In genomic region chrX:54044126-54044876, GRCh38 we compare ENCODE assay signal across 8 cellular contexts. TPM values are rescaled to one million over a fixed set of nuclear protein-coding genes. Genes with fewer than 3 reads are reported as not detected.
A peak's percentile ranks its signal among the peaks of the same experiment; 100 is the strongest.
DNase-seq lines count a peak whose midpoint lies in the region; ATAC-seq lines count a peak whose summit lies in the region.

TSS of gene PHF8 (minus strand) at chrX:54044473. CDS start at chrX:54042728, 1,745 bp downstream.

- peak within 1 kb of the TSS; percentile 67 to 86 (median 76) for H3K4me2 ChIP-seq in BLaER1 treated with 17β-estradiol and CSF1 and Interleukin-3, amounts not matched to agents 10 nM and 100 nM

- peak; percentile 79 for DNase-seq in NCI-H748 treated with DMSO at 0.1 percent for 48 hours (lab: John Stamatoyannopoulos, UW)
- peak; percentile 81 to 89 for DNase-seq in activated CD4-positive, alpha-beta T cell treated with anti-CD3 and anti-CD28 coated beads, Interleukin-2, amount 50 U/mL, for 24 hours (ENCODE audit: low read depth in 1 of 2, low spot score in 1 of 2)
- peak; percentile 8 for DNase-seq in cortex of kidney (lab: John Stamatoyannopoulos, UW)
- DNase-seq in left colon: peak; percentile 94 to 96
- peak; percentile 91 to 95 for DNase-seq in stimulated activated CD4-positive, alpha-beta T cell treated with anti-CD3 and anti-CD28 coated beads, Interleukin-1b, Interleukin-23, amount 100 ng/mL, for 4 hours (ENCODE audit: low read depth in 2 of 2)

- ATAC-seq in GM19397 (IDR thresholded peaks at IDR 0.05; ENCODE audit: unreplicated experiment): peak; percentile 83
- peak; percentile 77 for ATAC-seq in HG03565 (IDR thresholded peaks at IDR 0.05; ENCODE audit: unreplicated experiment)
- ATAC-seq in left colon: peak; percentile 86

- peak within 1 kb of the TSS; percentile 64 to 81 (median 76) for H3K4me3 ChIP-seq in BLaER1 treated with 17β-estradiol and CSF1 and Interleukin-3, amounts not matched to agents 10 nM and 100 nM

- H3K36me3 ChIP-seq in BLaER1 treated with 17β-estradiol and CSF1 and Interleukin-3, amounts not matched to agents 10 nM and 100 nM: peaks cover 12 to 31% (median 22%) of the 10 kb centered on the region in 11 experiments; a peak in 21 of 22 replicates

- H3K27ac ChIP-seq in BLaER1 treated with 17β-estradiol and CSF1 and Interleukin-3, amounts not matched to agents 10 nM and 100 nM: peak within 1 kb of the TSS; percentile 87 to 98 (median 96)

- H3K27me3 ChIP-seq in BLaER1 treated with 17β-estradiol and CSF1 and Interleukin-3, amounts not matched to agents 10 nM and 100 nM: peaks cover 37 to 78% (median 51%) of the 10 kb centered on the region in 11 experiments

- intact Hi-C loops in left colon (cut with DNase I, micrococcal nuclease): no loop called here

- H3K9me3 ChIP-seq in BLaER1 treated with 17β-estradiol and CSF1 and Interleukin-3, amounts not matched to agents 10 nM and 100 nM (replicated peaks in 1 of 11): peaks cover 0 to 14% (median 11%) of the 10 kb centered on the region in 11 experiments; a peak in 12 of 22 replicates

- peaks cover 0 to 19% (median 14%) of the 10 kb centered on the region in 10 experiments; a peak in 16 of 20 replicates for H3K4me1 ChIP-seq in BLaER1 treated with 17β-estradiol and CSF1 and Interleukin-3, amounts not matched to agents 10 nM and 100 nM

- peak within 1 kb of the TSS; percentile 87 to 99 (median 96) for H3K9ac ChIP-seq in BLaER1 treated with 17β-estradiol and CSF1 and Interleukin-3, amounts not matched to agents 10 nM and 100 nM

- H4K20me1 ChIP-seq in BLaER1 treated with 17β-estradiol and CSF1 and Interleukin-3, amounts not matched to agents 10 nM and 100 nM: peaks cover 0 to 4% (median 0%) of the 10 kb centered on the region in 11 experiments; a peak in 5 of 22 replicates

RNA-seq across cellular contexts. Expression of gene PHF8, which starts in this region (rescaled TPM):
- total RNA-seq in left colon: 10 to 100 TPM; 24.9 to 27.5 TPM

Comparison
In these comparisons a context has a peak if more than half of its experiments do, and no peak if none do; other contexts are left out.
1. Peak in every context shown above with its lines: DNase-seq, ATAC-seq, H3K4me3 ChIP-seq and H3K27ac ChIP-seq.
2. DNase-seq: peak in every context shown above with its lines; median percentile 95 in left colon; 93 in stimulated activated CD4-positive, alpha-beta T cell treated with anti-CD3 and anti-CD28 coated beads, Interleukin-1b, Interleukin-23, amount 100 ng/mL, for 4 hours; 85 in activated CD4-positive, alpha-beta T cell treated with anti-CD3 and anti-CD28 coated beads, Interleukin-2, amount 50 U/mL, for 24 hours; 79 in NCI-H748 treated with DMSO at 0.1 percent for 48 hours; 8 in cortex of kidney.